Comparison of ENCODE assay signal across 7 cellular contexts in the genomic region with DNA sequence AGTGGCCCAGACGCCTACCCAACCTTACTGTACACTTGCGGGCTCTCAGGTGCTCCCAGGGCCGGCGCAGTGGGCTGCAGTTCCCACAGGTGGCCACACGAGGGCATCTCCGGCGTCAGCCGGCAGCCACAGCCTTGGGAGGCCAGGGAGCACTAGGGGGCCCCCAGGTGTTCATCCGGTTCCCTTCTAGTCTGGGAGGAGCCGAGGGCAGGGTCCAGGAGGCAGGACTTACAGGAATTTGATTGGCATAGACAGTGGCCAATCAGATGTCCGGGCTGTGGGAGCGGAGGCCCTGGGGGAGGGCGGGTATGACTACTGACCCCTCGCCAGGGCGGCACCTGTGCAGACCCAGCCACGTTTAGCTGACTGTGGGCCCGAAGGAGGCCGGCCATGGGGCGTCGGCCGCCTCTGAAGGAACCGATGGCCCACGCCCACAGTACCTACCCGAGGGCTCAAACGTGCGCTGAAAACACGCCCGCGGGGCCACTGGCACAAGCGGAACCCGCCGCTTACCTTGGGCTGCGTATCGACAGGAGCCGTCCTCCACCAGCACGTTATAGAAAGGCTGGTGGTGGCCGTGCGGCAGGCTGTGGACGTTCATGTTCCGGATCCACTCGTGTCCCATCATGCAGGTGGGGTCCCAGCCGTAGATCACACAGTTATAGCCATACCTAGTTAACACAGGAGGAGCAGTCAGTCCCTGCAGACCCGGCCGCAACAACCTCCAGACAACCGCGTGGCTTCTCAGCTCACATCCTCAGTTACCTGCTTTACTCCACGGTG. TPM values are rescaled to one million over a fixed set of nuclear protein-coding genes. Genes with fewer than 3 reads are reported as not detected.
DNase-seq lines count a peak whose midpoint lies in the region; ATAC-seq, FAIRE-seq and TF ChIP-seq lines count a peak whose summit lies in the region.

No MANE protein-coding gene starts in this region.

- H3K4me1 Mint-ChIP-seq in neural progenitor cell: peaks cover 20% of the 10 kb centered on the region

- TF ChIP-seq POLR2A in GM18505 (IDR thresholded peaks at IDR 0.05; ENCODE audit: borderline replicate concordance, extremely low read depth, insufficient read depth, insufficient read length) (no peak), endothelial cell of umbilical vein (IDR thresholded peaks at IDR 0.05; ENCODE audit: low read depth, low read length) (no peak), thyroid gland (IDR thresholded peaks at IDR 0.05) (peak in 1 of 2 donors; percentile 10)

- H3K9me1 ChIP-seq in endothelial cell of umbilical vein (replicated peaks; ENCODE audit: control insufficient read depth, extremely low read depth, insufficient read depth, low read length): no peaks in the 10 kb centered on the region

- 81 to 90% methylated on average over 37 to 40 of the region's 47 CpGs for WGBS in thyroid gland, 2 donors

- H3K9me3 Mint-ChIP-seq in neural progenitor cell: no peaks in the 10 kb centered on the region

- H3F3A ChIP-seq in neural progenitor cell (ENCODE audit: low read depth): peaks cover 32% of the 10 kb centered on the region

- CTCF ChIA-PET in endothelial cell of umbilical vein (lab: Charles Lee): no interaction called here

- H3K27me3 ChIP-seq in endothelial cell of umbilical vein (ENCODE audit: control insufficient read depth in 2 of 2, insufficient read depth in 2 of 2, low read length in 2 of 2) (no peaks in the 10 kb centered on the region), neural progenitor cell (no peaks in the 10 kb centered on the region), thyroid gland (no peaks in the 10 kb centered on the region)

- H4K20me1 ChIP-seq in endothelial cell of umbilical vein (replicated peaks; ENCODE audit: control insufficient read depth, extremely low read depth, insufficient read depth, low read length): no peaks in the 10 kb centered on the region
- peaks cover 15% of the 10 kb centered on the region for H4K20me1 ChIP-seq in neural progenitor cell (ENCODE audit: low read depth)

- dilution Hi-C loops in endothelial cell of umbilical vein (cut with MboI; ENCODE audit: extremely low pct_ligation_motif_present, low sequenced_read_pairs): no loop called here

- no peak for FAIRE-seq in endothelial cell of umbilical vein (lab: Jason Lieb, UNC)

- H3K4me3 ChIP-seq in endothelial cell of umbilical vein (replicated peaks in 1 of 3; ENCODE audit: insufficient read depth in 1 of 3, low read depth in 1 of 3, low read length in 3 of 3) (no peak overlapping the region), neural progenitor cell (no peak overlapping the region), thyroid gland (replicated peaks in 1 of 3) (no peak overlapping the region)

- H3K4me1 ChIP-seq in endothelial cell of umbilical vein (ENCODE audit: control insufficient read depth, extremely low read depth, insufficient read depth, low read length): no peaks in the 10 kb centered on the region
- H3K4me1 ChIP-seq in neural progenitor cell: no peaks in the 10 kb centered on the region
- no peaks in the 10 kb centered on the region for H3K4me1 ChIP-seq in thyroid gland

- POLR2A ChIA-PET in endothelial cell of umbilical vein (lab: Charles Lee): no interaction called here

- peak; percentile 95 for DNase-seq in NCI-H510A treated with DMSO at 0.1 percent for 48 hours (lab: John Stamatoyannopoulos, UW)
- DNase-seq in activated CD8-positive, alpha-beta memory T cell treated with anti-CD3 and anti-CD28 coated beads for 4 hours (ENCODE audit: low read depth in 2 of 2): peak; percentile 23 to 44
- DNase-seq in endothelial cell of umbilical vein (ENCODE audit: low read depth, low spot score): peak; percentile 12
- DNase-seq in neural progenitor cell (ENCODE audit: low spot score): peak; percentile 92
- DNase-seq in thyroid gland: peak; percentile 87 to 90

- peaks cover 7% of the 10 kb centered on the region for H3K27me3 Mint-ChIP-seq in neural progenitor cell (ENCODE audit: insufficient read depth, low read depth)

- no TSS peak for BruUV-seq in endothelial cell of umbilical vein (replicated peaks; lab: Mats Ljungman, UMichigan)

- peak; percentile 66 to 78 for TF ChIP-seq CTCF in endothelial cell of umbilical vein (IDR thresholded peaks at IDR 0.05; ENCODE audit: extremely low read depth in 1 of 2, insufficient read depth in 1 of 2, low read depth in 1 of 2, low read length in 2 of 2)
- peak; percentile 92 for TF ChIP-seq CTCF in neural progenitor cell (IDR thresholded peaks at IDR 0.05)
- TF ChIP-seq CTCF in thyroid gland (IDR thresholded peaks at IDR 0.05): peak; percentile 68 to 92 (median 85)

- ATAC-seq in GM18505 (IDR thresholded peaks at IDR 0.05; ENCODE audit: unreplicated experiment) (peak; percentile 59), HG03103 (IDR thresholded peaks at IDR 0.05; ENCODE audit: low read depth, unreplicated experiment) (peak; percentile 87)

- H3K27ac ChIP-seq in endothelial cell of umbilical vein (ENCODE audit: insufficient read depth, low read depth, low read length) (no peak overlapping the region), neural progenitor cell (no peak overlapping the region), thyroid gland (no peak overlapping the region)

- H3K36me3 ChIP-seq in endothelial cell of umbilical vein (ENCODE audit: control insufficient read depth in 2 of 2, extremely low read depth in 1 of 2, insufficient read depth in 2 of 2, low read length in 2 of 2) (peaks cover 14 to 22% of the 10 kb centered on the region in 2 experiments), neural progenitor cell (peaks cover 19% of the 10 kb centered on the region), thyroid gland (peaks cover 49 to 55% of the 10 kb centered on the region in 2 donors)

- H3K9me3 ChIP-seq in endothelial cell of umbilical vein (replicated peaks; ENCODE audit: control insufficient read depth, insufficient read depth, low read length) (no peaks in the 10 kb centered on the region), neural progenitor cell (ENCODE audit: low read depth) (no peaks in the 10 kb centered on the region), thyroid gland (no peaks in the 10 kb centered on the region)

- H3K4me2 ChIP-seq in endothelial cell of umbilical vein (ENCODE audit: insufficient read depth, low read length) (no peak overlapping the region), neural progenitor cell (no peak overlapping the region)

- no peak overlapping the region for H3K4me3 Mint-ChIP-seq in neural progenitor cell

- H3K9ac ChIP-seq in endothelial cell of umbilical vein (replicated peaks; ENCODE audit: extremely low read depth, insufficient read depth, low read length) (no peak overlapping the region), neural progenitor cell (no peak overlapping the region)

- no peak overlapping the region for H3K27ac Mint-ChIP-seq in neural progenitor cell

- H3K36me3 Mint-ChIP-seq in neural progenitor cell: peaks cover 41% of the 10 kb centered on the region

- no peaks in the 10 kb centered on the region for H3K79me2 ChIP-seq in endothelial cell of umbilical vein (ENCODE audit: control insufficient read depth, insufficient read depth, low read length)
- H3K79me2 ChIP-seq in neural progenitor cell (ENCODE audit: low read depth): no peaks in the 10 kb centered on the region

- H2AFZ ChIP-seq in endothelial cell of umbilical vein (ENCODE audit: low read depth, low read length): no peak overlapping the region
- no peak overlapping the region for H2AFZ ChIP-seq in neural progenitor cell (replicated peaks)

- intact Hi-C loops in endothelial cell of umbilical vein (cut with micrococcal nuclease): loop anchor here (10.0 kb wide), 1 partner anchor 241 kb away; the partner anchor contains the start of gene FBXW8
- intact Hi-C loops in thyroid gland (cut with DNase I): no loop called here

TF ChIP-seq in endothelial cell of umbilical vein, 7 proteins besides CTCF, POLR2A, EP300 and RAD21:
- TF ChIP-seq POLR2AphosphoS5 (IDR thresholded peaks at IDR 0.05; ENCODE audit: insufficient read depth, low read depth, low read length) (no peak), FOS (IDR thresholded peaks at IDR 0.05; ENCODE audit: borderline replicate concordance, insufficient read depth, low read length) (no peak), GATA2 (IDR thresholded peaks at IDR 0.05; ENCODE audit: insufficient read depth, insufficient read length, low read depth, low read length) (no peak), MYC (IDR thresholded peaks at IDR 0.05; ENCODE audit: low read depth, low read length) (no peak), EZH2 (IDR thresholded peaks at IDR 0.05; ENCODE audit: borderline replicate concordance, low read depth, low read length, severe bottlenecking) (no peak), JUN (IDR thresholded peaks at IDR 0.05; ENCODE audit: borderline replicate concordance, insufficient read depth, insufficient read length, low read depth) (no peak), MAX (IDR thresholded peaks at IDR 0.05; ENCODE audit: insufficient read depth, insufficient read length) (no peak)

RNA-seq across cellular contexts. Expression of gene FBXO21, which starts 34.8 kb away (rescaled TPM):
- total RNA-seq in endothelial cell of umbilical vein (41.6 and 41.7 TPM in 2 replicates), neural progenitor cell (ENCODE audit: low replicate concordance) (69.3 and 114 TPM in 2 replicates), thyroid gland (100 to 1,000 TPM in 3 of 4 donors, 10 to 100 TPM in 1; 90.6 to 298 (median 196) TPM)
- polyA plus RNA-seq in endothelial cell of umbilical vein: 66.7 and 80.6 TPM in 2 replicates
- polyA plus RNA-seq in endothelial cell of umbilical vein (2011; cell fraction: cytosol; rRNA removed): 20.1 and 27.5 TPM in 2 replicates
- 21.3 and 35.7 TPM in 2 replicates for polyA plus RNA-seq in endothelial cell of umbilical vein (2011; cell fraction: nucleus; rRNA removed)
- polyA plus RNA-seq in endothelial cell of umbilical vein (2012): 26.1 and 26.6 TPM in 2 replicates
- polyA minus RNA-seq in endothelial cell of umbilical vein: 115 and 128 TPM in 2 replicates
- polyA minus RNA-seq in endothelial cell of umbilical vein (2011; cell fraction: cytosol; rRNA and poly(A)+ RNA removed): 45.8 TPM
- polyA minus RNA-seq in endothelial cell of umbilical vein (2011; cell fraction: nucleus; rRNA and poly(A)+ RNA removed): 17.6 and 28.5 TPM in 2 replicates

RNA-seq across cellular contexts. Expression of gene TESC, which starts 56.3 kb away (rescaled TPM):
- 0.40 TPM in 1 of 2 replicates, not detected in the other for total RNA-seq in endothelial cell of umbilical vein
- polyA plus RNA-seq in endothelial cell of umbilical vein: 0.26 and 0.40 TPM in 2 replicates
- polyA plus RNA-seq in endothelial cell of umbilical vein (2011; cell fraction: cytosol; rRNA removed): 0.06 and 0.12 TPM in 2 replicates
- polyA plus RNA-seq in endothelial cell of umbilical vein (2011; cell fraction: nucleus; rRNA removed): not detected in 2 replicates
- polyA plus RNA-seq in endothelial cell of umbilical vein (2012): 0.33 and 1.1 TPM in 2 replicates
- 0.89 TPM in 1 of 2 replicates, not detected in the other for polyA minus RNA-seq in endothelial cell of umbilical vein
- polyA minus RNA-seq in endothelial cell of umbilical vein (2011; cell fraction: cytosol; rRNA and poly(A)+ RNA removed): 4.0 TPM
- polyA minus RNA-seq in endothelial cell of umbilical vein (2011; cell fraction: nucleus; rRNA and poly(A)+ RNA removed): not detected in 2 replicates
- 12.4 and 18.0 TPM in 2 replicates for total RNA-seq in neural progenitor cell (ENCODE audit: low replicate concordance)
- total RNA-seq in thyroid gland: 10 to 100 TPM; 21.5 to 34.1 (median 26.6) TPM

Comparison
In these comparisons a context has a peak if more than half of its experiments do, and no peak if none do; other contexts are left out.
1. DNase-seq: peak in every context shown above with its lines; median percentile 95 in NCI-H510A treated with DMSO at 0.1 percent for 48 hours; 92 in neural progenitor cell; 88 in thyroid gland; 34 in activated CD8-positive, alpha-beta memory T cell treated with anti-CD3 and anti-CD28 coated beads for 4 hours; 12 in endothelial cell of umbilical vein.